Comparison of ENCODE assay signal across 8 cellular contexts in genomic region chrX:74291577-74291963, GRCh38. TPM values are rescaled to one million over a fixed set of nuclear protein-coding genes. Genes with fewer than 3 reads are reported as not detected.
DNase-seq lines count a peak whose midpoint lies in the region; ATAC-seq, FAIRE-seq and TF ChIP-seq lines count a peak whose summit lies in the region.

No MANE protein-coding gene starts in this region.

- DNase-seq in endothelial cell of umbilical vein (ENCODE audit: low read depth, low spot score) (no peak), trophoblast cell (peak in 1 of 2 donors; percentile 43), ureter (ENCODE audit: low spot score) (no peak)

- intact Hi-C loops in endothelial cell of umbilical vein (cut with micrococcal nuclease) = loop anchor here (5.0 kb wide), 2 partner anchors 246 to 321 kb away; partner anchors contain the start of gene RLIM

- H4K8ac ChIP-seq in trophoblast cell (ENCODE audit: low read depth, low read length) = peak overlapping the region; percentile 90

- peak overlapping the region; percentile 36 for H2BK120ac ChIP-seq in trophoblast cell (ENCODE audit: insufficient read depth, low read length, poor library complexity)

- no CpG with 5 or more reads among the region's 6 CpGs for WGBS in trophoblast cell (ENCODE audit: extremely low coverage, insufficient coverage, insufficient read length)

- H3K9me1 ChIP-seq in endothelial cell of umbilical vein (replicated peaks; ENCODE audit: control insufficient read depth, extremely low read depth, insufficient read depth, low read length) = no peaks in the 10 kb centered on the region

- H4K91ac ChIP-seq in trophoblast cell (ENCODE audit: low read depth, low read length) = peak overlapping the region; percentile 94

- H4K12ac ChIP-seq in trophoblast cell (ENCODE audit: low read depth, low read length) = no peak overlapping the region

- H3K4me3 ChIP-seq in OCI-LY3 (ENCODE audit: low read length) = peak overlapping the region; percentile 100
- peak overlapping the region; percentile 64 to 95 (median 81) for H3K4me3 ChIP-seq in endothelial cell of umbilical vein (replicated peaks in 1 of 3; ENCODE audit: insufficient read depth in 1 of 3, low read depth in 1 of 3, low read length in 3 of 3)
- peak overlapping the region; percentile 81 for H3K4me3 ChIP-seq in trophoblast cell (ENCODE audit: low read depth, low read length)

- H3K27ac ChIP-seq in OCI-LY3 (ENCODE audit: low read length) (peak overlapping the region; percentile 93), endothelial cell of umbilical vein (ENCODE audit: insufficient read depth, low read depth, low read length) (peak overlapping the region; percentile 90), trophoblast cell (ENCODE audit: low read depth, low read length) (peak overlapping the region; percentile 98)

- peak overlapping the region; percentile 100 for H3K4me2 ChIP-seq in OCI-LY3 (ENCODE audit: low read length)
- H3K4me2 ChIP-seq in endothelial cell of umbilical vein (ENCODE audit: insufficient read depth, low read length) = peak overlapping the region; percentile 32
- H3K4me2 ChIP-seq in trophoblast cell (ENCODE audit: low read length) = peak overlapping the region; percentile 58

- CTCF ChIA-PET in endothelial cell of umbilical vein (lab: Charles Lee) = interaction anchor here (3.6 kb wide), 1 partner anchor 53 kb away, joined by 17 read pairs; no protein-coding TSS in a partner anchor

- H3K79me1 ChIP-seq in trophoblast cell (ENCODE audit: low read length) = peaks cover 16% of the 10 kb centered on the region

- H3K36me3 ChIP-seq in ES-I3 (ENCODE audit: insufficient read depth, low read length) = no peaks in the 10 kb centered on the region
- no peaks in the 10 kb centered on the region for H3K36me3 ChIP-seq in OCI-LY3 (replicated peaks; ENCODE audit: low read depth, low read length)
- H3K36me3 ChIP-seq in endothelial cell of umbilical vein (ENCODE audit: control insufficient read depth in 2 of 2, extremely low read depth in 1 of 2, insufficient read depth in 2 of 2, low read length in 2 of 2) = no peaks in the 10 kb centered on the region
- H3K36me3 ChIP-seq in trophoblast cell (ENCODE audit: control insufficient read depth in 1 of 2, insufficient read depth in 2 of 2, low read length in 2 of 2) = peaks cover 0 to 3% of the 10 kb centered on the region in 2 experiments

- TF ChIP-seq CTCF in OCI-LY3 (IDR thresholded peaks at IDR 0.05; ENCODE audit: low read depth, low read length) = no peak
- no peak for TF ChIP-seq CTCF in endothelial cell of umbilical vein (IDR thresholded peaks at IDR 0.05; ENCODE audit: extremely low read depth in 1 of 2, insufficient read depth in 1 of 2, low read depth in 1 of 2, low read length in 2 of 2)

- no peak overlapping the region for H3K23ac ChIP-seq in trophoblast cell (ENCODE audit: low read length)

- no peak overlapping the region for H3K18ac ChIP-seq in trophoblast cell (ENCODE audit: low read length)

- no peak for TF ChIP-seq POLR2A in endothelial cell of umbilical vein (IDR thresholded peaks at IDR 0.05; ENCODE audit: low read depth, low read length)
- no peak for TF ChIP-seq POLR2A in GM18505 (IDR thresholded peaks at IDR 0.05; ENCODE audit: borderline replicate concordance, extremely low read depth, insufficient read depth, insufficient read length)

- peak; percentile 44 for FAIRE-seq in endothelial cell of umbilical vein (lab: Jason Lieb, UNC)

- H3K4me1 ChIP-seq in ES-I3 (ENCODE audit: insufficient read depth, low read length) (no peaks in the 10 kb centered on the region), OCI-LY3 (ENCODE audit: low read length) (peaks cover 7% of the 10 kb centered on the region), endothelial cell of umbilical vein (ENCODE audit: control insufficient read depth, extremely low read depth, insufficient read depth, low read length) (no peaks in the 10 kb centered on the region), trophoblast cell (ENCODE audit: control insufficient read depth in 1 of 2, insufficient read depth in 2 of 2, low read length in 2 of 2) (no peaks in the 10 kb centered on the region)

- H3K9me3 ChIP-seq in ES-I3 (ENCODE audit: control insufficient read depth, insufficient read depth, low read length) (no peaks in the 10 kb centered on the region), OCI-LY3 (ENCODE audit: insufficient read depth, low read length) (no peaks in the 10 kb centered on the region), endothelial cell of umbilical vein (replicated peaks; ENCODE audit: control insufficient read depth, insufficient read depth, low read length) (no peaks in the 10 kb centered on the region), trophoblast cell (ENCODE audit: insufficient read depth, low read depth, low read length) (no peaks in the 10 kb centered on the region)

- H3K14ac ChIP-seq in trophoblast cell (ENCODE audit: low read length) = peak overlapping the region; percentile 84

- no peak overlapping the region for H2BK12ac ChIP-seq in trophoblast cell (ENCODE audit: low read length)

- H2AFZ ChIP-seq in OCI-LY3 (ENCODE audit: low read depth, low read length) (0 out of 2 replicates have a peak overlapping the region, but pooled peaks have one; percentile 98), endothelial cell of umbilical vein (ENCODE audit: low read depth, low read length) (no peak overlapping the region), trophoblast cell (ENCODE audit: insufficient read depth, low read length, poor library complexity) (peak overlapping the region; percentile 48)

- dilution Hi-C loops in endothelial cell of umbilical vein (cut with MboI; ENCODE audit: extremely low pct_ligation_motif_present, low sequenced_read_pairs) = no loop called here

- peak overlapping the region; percentile 39 for H3K4ac ChIP-seq in trophoblast cell (ENCODE audit: low read depth, low read length)

- BruUV-seq in endothelial cell of umbilical vein (replicated peaks; lab: Mats Ljungman, UMichigan) = TSS peak; percentile 61

- ATAC-seq in GM18505 (IDR thresholded peaks at IDR 0.05; ENCODE audit: unreplicated experiment) = no peak
- no peak for ATAC-seq in HG03571 (IDR thresholded peaks at IDR 0.05; ENCODE audit: unreplicated experiment)
- no peak for ATAC-seq in HG03175 (IDR thresholded peaks at IDR 0.05; ENCODE audit: unreplicated experiment)

- peaks cover 53% of the 10 kb centered on the region for H3K79me2 ChIP-seq in OCI-LY3 (ENCODE audit: low read length)
- H3K79me2 ChIP-seq in endothelial cell of umbilical vein (ENCODE audit: control insufficient read depth, insufficient read depth, low read length) = peaks cover 53% of the 10 kb centered on the region
- H3K79me2 ChIP-seq in trophoblast cell (ENCODE audit: control insufficient read depth, insufficient read depth, low read length, poor library complexity) = peaks cover 20% of the 10 kb centered on the region

- H3K27me3 ChIP-seq in OCI-LY3 (ENCODE audit: low read depth, low read length) (no peaks in the 10 kb centered on the region), endothelial cell of umbilical vein (ENCODE audit: control insufficient read depth in 2 of 2, insufficient read depth in 2 of 2, low read length in 2 of 2) (no peaks in the 10 kb centered on the region), trophoblast cell (ENCODE audit: insufficient read depth, low read length) (no peaks in the 10 kb centered on the region)

- H2AK5ac ChIP-seq in trophoblast cell (ENCODE audit: low read length) = peak overlapping the region; percentile 22

- POLR2A ChIA-PET in endothelial cell of umbilical vein (lab: Charles Lee) = interaction anchor here (1.2 kb wide), 1 partner anchor 52 kb away, joined by 3 read pairs; no protein-coding TSS in a partner anchor

- peak overlapping the region; percentile 71 for H2BK5ac ChIP-seq in trophoblast cell (ENCODE audit: low read depth, low read length, poor library complexity)

- H3K9ac ChIP-seq in ES-I3 (ENCODE audit: low read depth, low read length) (peak overlapping the region; percentile 68), OCI-LY3 (ENCODE audit: low read length) (peak overlapping the region; percentile 99), endothelial cell of umbilical vein (replicated peaks; ENCODE audit: extremely low read depth, insufficient read depth, low read length) (peak overlapping the region; percentile 99), trophoblast cell (ENCODE audit: low read length) (peak overlapping the region; percentile 98)

- H4K20me1 ChIP-seq in OCI-LY3 (ENCODE audit: insufficient read depth, low read length) (no peaks in the 10 kb centered on the region), endothelial cell of umbilical vein (replicated peaks; ENCODE audit: control insufficient read depth, extremely low read depth, insufficient read depth, low read length) (no peaks in the 10 kb centered on the region)

TF ChIP-seq in endothelial cell of umbilical vein, 7 proteins besides CTCF, POLR2A, EP300 and RAD21:
- TF ChIP-seq FOS (IDR thresholded peaks at IDR 0.05; ENCODE audit: borderline replicate concordance, insufficient read depth, low read length) (no peak), JUN (IDR thresholded peaks at IDR 0.05; ENCODE audit: borderline replicate concordance, insufficient read depth, insufficient read length, low read depth) (no peak), MAX (IDR thresholded peaks at IDR 0.05; ENCODE audit: insufficient read depth, insufficient read length) (no peak), EZH2 (IDR thresholded peaks at IDR 0.05; ENCODE audit: borderline replicate concordance, low read depth, low read length, severe bottlenecking) (no peak), POLR2AphosphoS5 (IDR thresholded peaks at IDR 0.05; ENCODE audit: insufficient read depth, low read depth, low read length) (no peak), MYC (IDR thresholded peaks at IDR 0.05; ENCODE audit: low read depth, low read length) (no peak), GATA2 (IDR thresholded peaks at IDR 0.05; ENCODE audit: insufficient read depth, insufficient read length, low read depth, low read length) (no peak)
TF ChIP-seq in endothelial cell of umbilical vein: peak in this region for 0.

RNA-seq across cellular contexts. Expression of gene ZCCHC13, which starts 12.4 kb away (rescaled TPM):
- total RNA-seq in endothelial cell of umbilical vein = not detected in 2 replicates
- not detected in 2 replicates for polyA plus RNA-seq in endothelial cell of umbilical vein
- polyA plus RNA-seq in endothelial cell of umbilical vein (2011; cell fraction: cytosol; rRNA removed) = not detected in 2 replicates
- polyA plus RNA-seq in endothelial cell of umbilical vein (2011; cell fraction: nucleus; rRNA removed) = not detected in 2 replicates
- not detected in 2 replicates for polyA plus RNA-seq in endothelial cell of umbilical vein (2012)
- polyA minus RNA-seq in endothelial cell of umbilical vein = not detected in 2 replicates
- polyA minus RNA-seq in endothelial cell of umbilical vein (2011; cell fraction: cytosol; rRNA and poly(A)+ RNA removed) = not detected
- not detected in 2 replicates for polyA minus RNA-seq in endothelial cell of umbilical vein (2011; cell fraction: nucleus; rRNA and poly(A)+ RNA removed)
- polyA plus RNA-seq in trophoblast cell (2013) = not detected in 2 replicates
- not detected for total RNA-seq in ureter

Comparison
In these comparisons a context has a peak if more than half of its experiments do, and no peak if none do; other contexts are left out.
1. H3K4me2 ChIP-seq: peak in every context shown above with its lines; median percentile 100 in OCI-LY3; 58 in trophoblast cell; 32 in endothelial cell of umbilical vein.